Comparison of ENCODE assay signal across 2 cellular contexts in the genomic region with DNA sequence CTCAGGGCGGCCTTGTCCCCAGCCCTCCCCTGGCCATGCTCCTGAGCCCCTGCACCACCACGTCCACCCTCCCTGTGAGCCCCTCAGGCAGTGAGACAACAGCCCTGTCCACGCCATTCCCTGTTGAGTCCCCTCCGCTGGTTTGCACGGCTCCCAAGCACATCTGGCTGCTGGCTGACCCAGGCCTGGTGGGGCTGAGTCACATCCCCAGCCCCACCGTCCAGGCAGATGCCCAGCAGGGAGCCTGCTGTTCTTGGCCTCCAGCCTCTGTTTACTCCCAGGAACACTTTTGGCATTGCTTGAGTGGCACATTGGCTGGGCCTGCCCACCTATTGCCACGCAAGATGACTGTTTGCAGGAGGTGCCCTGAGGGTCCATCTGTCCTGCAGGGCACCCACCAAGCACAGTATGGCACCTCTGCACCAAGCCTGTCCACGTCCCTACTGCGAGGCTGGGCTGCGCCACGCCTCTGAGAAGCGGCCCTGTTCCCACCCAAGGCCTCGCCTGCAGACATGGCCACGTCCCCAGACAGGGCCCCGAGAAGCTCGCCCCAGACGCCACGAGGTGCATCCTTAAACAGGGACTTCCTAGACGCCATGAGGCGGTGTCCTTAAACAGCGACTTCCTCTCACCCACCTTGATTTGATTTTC.
TF ChIP-seq lines count a peak whose summit lies in the region.

No MANE protein-coding gene starts in this region.

TF ChIP-seq in HEK293, 187 proteins besides CTCF, POLR2A, EP300 and RAD21:
- peak; percentile 58; the same call in 1 of the 2 replicates for TF ChIP-seq ZIC2 (tag by site-specific recombination; IDR thresholded peaks at IDR 0.05)
- TF ChIP-seq YY1 (tag by site-specific recombination; IDR thresholded peaks at IDR 0.05) = no peak
TF ChIP-seq in HEK293: peak in this region for 1.

TF ChIP-seq in H1, 55 proteins besides CTCF, POLR2A, EP300 and RAD21:
- TF ChIP-seq, protein P1, sequence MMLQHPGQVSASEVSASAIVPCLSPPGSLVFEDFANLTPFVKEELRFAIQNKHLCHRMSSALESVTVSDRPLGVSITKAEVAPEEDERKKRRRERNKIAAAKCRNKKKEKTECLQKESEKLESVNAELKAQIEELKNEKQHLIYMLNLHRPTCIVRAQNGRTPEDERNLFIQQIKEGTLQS (IDR thresholded peaks at IDR 0.05; ENCODE audit: insufficient read depth, low read depth, low read length) = no peak
- TF ChIP-seq, protein P2, sequence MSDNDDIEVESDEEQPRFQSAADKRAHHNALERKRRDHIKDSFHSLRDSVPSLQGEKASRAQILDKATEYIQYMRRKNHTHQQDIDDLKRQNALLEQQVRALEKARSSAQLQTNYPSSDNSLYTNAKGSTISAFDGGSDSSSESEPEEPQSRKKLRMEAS (IDR thresholded peaks at IDR 0.05) = no peak
- TF ChIP-seq PHF8 (conservative IDR thresholded peaks at IDR 0.05; ENCODE audit: low read depth, low read length) = no peak
- no peak for TF ChIP-seq CEBPB (IDR thresholded peaks at IDR 0.05; ENCODE audit: low read depth, low read length)
- no peak for TF ChIP-seq TEAD4 (IDR thresholded peaks at IDR 0.05; ENCODE audit: low read depth, low read length)
- no peak for TF ChIP-seq RNF2 (IDR thresholded peaks at IDR 0.05; ENCODE audit: borderline replicate concordance, low read depth, low read length, missing control alignments, poor library complexity, severe bottlenecking)
- TF ChIP-seq TAF7 (optimal IDR thresholded peaks at IDR 0.05; ENCODE audit: borderline replicate concordance, low read depth, low read length) = no peak
- no peak for TF ChIP-seq BACH1 (IDR thresholded peaks at IDR 0.05; ENCODE audit: low read length)
- no peak for TF ChIP-seq CBX5 (IDR thresholded peaks at IDR 0.05; ENCODE audit: low read depth, low read length)
- no peak for TF ChIP-seq RBBP5 (IDR thresholded peaks at IDR 0.05; ENCODE audit: borderline replicate concordance, low read depth, low read length)
TF ChIP-seq in H1: peak in this region for 0.
